In the genomic region with DNA sequence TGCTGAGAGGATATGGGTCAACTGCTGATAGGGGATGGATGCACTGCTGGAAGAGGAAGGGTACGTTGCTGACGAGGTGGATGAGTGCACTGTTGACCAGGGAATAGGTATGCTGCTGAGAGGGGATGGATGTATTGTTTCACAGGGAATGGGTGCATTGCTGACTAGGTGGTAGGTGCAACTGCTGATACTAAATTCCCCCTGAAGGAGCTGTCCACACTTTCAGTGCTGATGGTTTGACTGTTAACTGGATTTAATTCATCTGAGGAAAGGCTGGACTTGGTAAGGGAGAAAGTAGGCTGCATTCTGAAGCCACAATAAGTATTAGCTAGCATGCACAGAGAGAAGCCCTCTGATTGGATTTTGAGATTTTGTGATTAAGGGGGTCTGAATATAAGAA, we compare ENCODE assay signal across 20 cellular contexts.
DNase-seq lines count a peak whose midpoint lies in the region; ATAC-seq, FAIRE-seq and TF ChIP-seq lines count a peak whose summit lies in the region.
"Had no signal": no experiment of that assay in that cellular context is flagged by ENCODE, and none has a peak within 500 bp of the region (broad histone marks: within the 10 kb centered on the region; RNA-seq: fewer than 3 reads in every experiment).

No MANE protein-coding gene starts in this region.

- H3K4me1 ChIP-seq in mammary epithelial cell (ENCODE audit: insufficient read depth, low read length) (no peaks in the 10 kb centered on the region), stomach (no peaks in the 10 kb centered on the region), OCI-LY7 (ENCODE audit: insufficient read depth, low read length, poor library complexity, severe bottlenecking) (no peaks in the 10 kb centered on the region)

- H3K27ac ChIP-seq in mammary epithelial cell (ENCODE audit: insufficient read depth, low read depth, low read length) (no peak overlapping the region), stomach (no peak overlapping the region), OCI-LY7 (ENCODE audit: low read depth, low read length, poor library complexity, severe bottlenecking) (no peak overlapping the region)
- H3K27ac ChIP-seq: 22Rv1 had no signal

- H3K9me3 ChIP-seq in mammary epithelial cell (replicated peaks; ENCODE audit: insufficient read depth, low read length) (peaks cover 16% of the 10 kb centered on the region), stomach (peaks cover 0 to 22% (median 6%) of the 10 kb centered on the region in 4 donors), OCI-LY7 (ENCODE audit: low read length) (no peaks in the 10 kb centered on the region)

- no peak for TF ChIP-seq CTCF in MCF 10A (IDR thresholded peaks at IDR 0.05; ENCODE audit: unreplicated experiment)
- no peak for TF ChIP-seq CTCF in mammary epithelial cell (conservative IDR thresholded peaks at IDR 0.05 in 1 of 2, IDR thresholded peaks at IDR 0.05 in 1 of 2; ENCODE audit: extremely low read depth in 1 of 2, insufficient read depth in 1 of 2, low read depth in 1 of 2, low read length in 2 of 2)
- TF ChIP-seq CTCF in WTC11 (IDR thresholded peaks at IDR 0.05), result no peak
- no peak for TF ChIP-seq CTCF in stomach (IDR thresholded peaks at IDR 0.05)
- TF ChIP-seq CTCF in OCI-LY7 (conservative IDR thresholded peaks at IDR 0.05; ENCODE audit: low read length), result no peak

- H3K36me3 ChIP-seq in mammary epithelial cell (ENCODE audit: insufficient read depth, low read length), result no peaks in the 10 kb centered on the region
- no peaks in the 10 kb centered on the region for H3K36me3 ChIP-seq in stomach
- H3K36me3 ChIP-seq in OCI-LY7 (ENCODE audit: insufficient read depth, low read length), result no peaks in the 10 kb centered on the region

- 0 out of 2 replicates have a peak, but pooled peaks have one; percentile 22 for ATAC-seq in WTC11
- ATAC-seq: K562, Right ventricle myocardium inferior had no signal

- H3K79me2 ChIP-seq in mammary epithelial cell (ENCODE audit: insufficient read depth, low read length) (no peaks in the 10 kb centered on the region), OCI-LY7 (ENCODE audit: insufficient read depth, low read depth, low read length) (no peaks in the 10 kb centered on the region)

- TF ChIP-seq POLR2A in stomach (IDR thresholded peaks at IDR 0.05), result no peak

- peak; percentile 9 for DNase-seq in MCF 10A (ENCODE audit: unreplicated experiment)
- no peak for DNase-seq in mammary epithelial cell
- DNase-seq in WTC11 (ENCODE audit: low spot score), result no peak
- DNase-seq in iPS-NIHi7 (ENCODE audit: extremely low spot score), result peak; percentile 31
- DNase-seq in urothelium cell line (ENCODE audit: low spot score), result peak; percentile 6
- DNase-seq in stomach, result no peak
- DNase-seq in mucosa of gallbladder (ENCODE audit: low spot score), result no peak
- no peak for DNase-seq in OCI-LY7 (ENCODE audit: low spot score)
- DNase-seq: COR-L47, DMS 273 treated with DMSO at 0.1 percent for 48 hours, H7, NCI-H187, NCI-H226, NCI-H524 had no signal

- H3K4me3 Mint-ChIP-seq in MCF 10A (ENCODE audit: unreplicated experiment), result no peak overlapping the region
- H3K4me3 Mint-ChIP-seq in WTC11, result no peak overlapping the region
- H3K4me3 Mint-ChIP-seq: B cell had no signal

- no peaks in the 10 kb centered on the region for H4K20me1 ChIP-seq in mammary epithelial cell (ENCODE audit: insufficient read depth, low read length)
- no peaks in the 10 kb centered on the region for H4K20me1 ChIP-seq in OCI-LY7 (ENCODE audit: insufficient read depth, low read length)

- no TSS peak for BruUV-seq in MCF 10A (replicated peaks; lab: Mats Ljungman, UMichigan)
- no TSS peak for BruUV-seq in mammary epithelial cell (replicated peaks; lab: Mats Ljungman, UMichigan)
- BruUV-seq in OCI-LY7 (replicated peaks; lab: Mats Ljungman, UMichigan), result no TSS peak

- dilution Hi-C loops in mammary epithelial cell (cut with HindIII; ENCODE audit: low sequenced_read_pairs), result no loop called here

- H3K4me1 Mint-ChIP-seq in MCF 10A (ENCODE audit: insufficient read depth, unreplicated experiment) (no peaks in the 10 kb centered on the region), WTC11 (no peaks in the 10 kb centered on the region)
- H3K4me1 Mint-ChIP-seq: B cell had no signal

- no peaks in the 10 kb centered on the region for H3K27me3 Mint-ChIP-seq in MCF 10A (ENCODE audit: insufficient read depth, unreplicated experiment)
- no peaks in the 10 kb centered on the region; the same call in 1 of the 2 replicates for H3K27me3 Mint-ChIP-seq in WTC11 (ENCODE audit: low read depth)
- H3K27me3 Mint-ChIP-seq: B cell had no signal

- WGBS in mammary epithelial cell (ENCODE audit: low coverage, missing lambda C conversion rate), result no CpG with 5 or more reads among the region's 2 CpGs
- 56 to 73% (median 61%) methylated on average over 2 of the region's 2 CpGs for WGBS in stomach, 5 donors

- H2AFZ ChIP-seq in mammary epithelial cell (ENCODE audit: low read depth, low read length), result no peak overlapping the region
- H2AFZ ChIP-seq in OCI-LY7 (ENCODE audit: low read length), result no peak overlapping the region

- H3K27me3 ChIP-seq in mammary epithelial cell (ENCODE audit: insufficient read depth, low read length), result no peaks in the 10 kb centered on the region
- H3K27me3 ChIP-seq in stomach, result no peaks in the 10 kb centered on the region

- in situ Hi-C loops in mammary epithelial cell (cut with MboI; ENCODE audit: low sequenced_read_pairs in 2 of 2), result no loop called here

- no peak overlapping the region for H3K4me2 ChIP-seq in mammary epithelial cell (ENCODE audit: insufficient read depth, low read depth, low read length)
- no peak overlapping the region for H3K4me2 ChIP-seq in OCI-LY7 (ENCODE audit: low read length)

- POLR2A ChIA-PET in MCF 10A (lab: Yijun Ruan, JAX) (no interaction called here), WTC11 (lab: Charles Lee) (no interaction called here), OCI-LY7 (lab: Charles Lee) (no interaction called here)

- H3K4me3 ChIP-seq in mammary epithelial cell (replicated peaks in 1 of 3; ENCODE audit: insufficient read depth in 1 of 3, low read depth in 2 of 3, low read length in 3 of 3), result no peak overlapping the region
- H3K4me3 ChIP-seq in stomach, result no peak overlapping the region
- no peak overlapping the region for H3K4me3 ChIP-seq in OCI-LY7 (ENCODE audit: low read depth, low read length, poor library complexity, severe bottlenecking)
- H3K4me3 ChIP-seq: K562 had no signal

- no peak overlapping the region for H3K27ac Mint-ChIP-seq in MCF 10A (ENCODE audit: low read depth, unreplicated experiment)
- no peak overlapping the region for H3K27ac Mint-ChIP-seq in WTC11
- H3K27ac Mint-ChIP-seq: B cell had no signal

- FAIRE-seq in urothelium cell line (lab: Jason Lieb, UNC), result no peak
- FAIRE-seq: G401.6, K562, RCC 7860 had no signal

- H3K9me3 Mint-ChIP-seq in MCF 10A (ENCODE audit: unreplicated experiment) (peaks cover 15% of the 10 kb centered on the region), WTC11 (peaks cover 14% of the 10 kb centered on the region)

- H3K36me3 Mint-ChIP-seq in MCF 10A (ENCODE audit: insufficient read depth, unreplicated experiment) (no peaks in the 10 kb centered on the region), WTC11 (no peaks in the 10 kb centered on the region; the same call in 1 of the 2 replicates)

- no peak for TF ChIP-seq EP300 in stomach (IDR thresholded peaks at IDR 0.05)

- H3K9me2 ChIP-seq in OCI-LY7 (ENCODE audit: insufficient read depth, low read length), result no peaks in the 10 kb centered on the region

- no peak overlapping the region for H3K9ac ChIP-seq in mammary epithelial cell (ENCODE audit: insufficient read depth, low read length)

- CTCF ChIA-PET in MCF 10A (lab: Yijun Ruan, JAX), result no interaction called here
- CTCF ChIA-PET in mammary epithelial cell (lab: Charles Lee; ENCODE audit: low non-redundant PET), result no interaction called here
- CTCF ChIA-PET in WTC11 (lab: Charles Lee), result no interaction called here
- CTCF ChIA-PET in OCI-LY7 (lab: Charles Lee; ENCODE audit: unreplicated experiment), result no interaction called here

- intact Hi-C loops in MCF 10A (cut with micrococcal nuclease), result no loop called here
- intact Hi-C loops in mammary epithelial cell (cut with micrococcal nuclease), result no loop called here
- intact Hi-C loops in stomach (cut with DNase I; ENCODE audit: low total_unique reads), result no loop called here
- intact Hi-C loops in OCI-LY7 (cut with micrococcal nuclease; ENCODE audit: unreplicated experiment), result no loop called here

TF ChIP-seq in WTC11, 78 proteins besides CTCF, POLR2A, EP300 and RAD21 (continues in another document):
- no peak for TF ChIP-seq SP1 (CRISPR knock-in tag; conservative IDR thresholded peaks at IDR 0.05)
- TF ChIP-seq, protein P1, sequence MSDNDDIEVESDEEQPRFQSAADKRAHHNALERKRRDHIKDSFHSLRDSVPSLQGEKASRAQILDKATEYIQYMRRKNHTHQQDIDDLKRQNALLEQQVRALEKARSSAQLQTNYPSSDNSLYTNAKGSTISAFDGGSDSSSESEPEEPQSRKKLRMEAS (CRISPR knock-in tag; IDR thresholded peaks at IDR 0.05), result no peak
- TF ChIP-seq RORB (CRISPR knock-in tag; IDR thresholded peaks at IDR 0.05), result no peak
- TF ChIP-seq, protein P2, sequence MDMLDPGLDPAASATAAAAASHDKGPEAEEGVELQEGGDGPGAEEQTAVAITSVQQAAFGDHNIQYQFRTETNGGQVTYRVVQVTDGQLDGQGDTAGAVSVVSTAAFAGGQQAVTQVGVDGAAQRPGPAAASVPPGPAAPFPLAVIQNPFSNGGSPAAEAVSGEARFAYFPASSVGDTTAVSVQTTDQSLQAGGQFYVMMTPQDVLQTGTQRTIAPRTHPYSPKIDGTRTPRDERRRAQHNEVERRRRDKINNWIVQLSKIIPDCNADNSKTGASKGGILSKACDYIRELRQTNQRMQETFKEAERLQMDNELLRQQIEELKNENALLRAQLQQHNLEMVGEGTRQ (CRISPR knock-in tag; IDR thresholded peaks at IDR 0.05), result no peak
- TF ChIP-seq, protein P3, sequence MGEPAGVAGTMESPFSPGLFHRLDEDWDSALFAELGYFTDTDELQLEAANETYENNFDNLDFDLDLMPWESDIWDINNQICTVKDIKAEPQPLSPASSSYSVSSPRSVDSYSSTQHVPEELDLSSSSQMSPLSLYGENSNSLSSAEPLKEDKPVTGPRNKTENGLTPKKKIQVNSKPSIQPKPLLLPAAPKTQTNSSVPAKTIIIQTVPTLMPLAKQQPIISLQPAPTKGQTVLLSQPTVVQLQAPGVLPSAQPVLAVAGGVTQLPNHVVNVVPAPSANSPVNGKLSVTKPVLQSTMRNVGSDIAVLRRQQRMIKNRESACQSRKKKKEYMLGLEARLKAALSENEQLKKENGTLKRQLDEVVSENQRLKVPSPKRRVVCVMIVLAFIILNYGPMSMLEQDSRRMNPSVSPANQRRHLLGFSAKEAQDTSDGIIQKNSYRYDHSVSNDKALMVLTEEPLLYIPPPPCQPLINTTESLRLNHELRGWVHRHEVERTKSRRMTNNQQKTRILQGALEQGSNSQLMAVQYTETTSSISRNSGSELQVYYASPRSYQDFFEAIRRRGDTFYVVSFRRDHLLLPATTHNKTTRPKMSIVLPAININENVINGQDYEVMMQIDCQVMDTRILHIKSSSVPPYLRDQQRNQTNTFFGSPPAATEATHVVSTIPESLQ (CRISPR knock-in tag; IDR thresholded peaks at IDR 0.05), result no peak

Comparison
In these comparisons a context has a peak if more than half of its experiments do, and no peak if none do; other contexts are left out.
1. DNase-seq: peak in MCF 10A (single experiment), iPS-NIHi7 (single experiment) and urothelium cell line (single experiment); none in mammary epithelial cell (single experiment), WTC11 (single experiment), stomach (single experiment), mucosa of gallbladder (single experiment) and OCI-LY7 (single experiment).